ENCODE assay signal across 8 cellular contexts in the genomic region with DNA sequence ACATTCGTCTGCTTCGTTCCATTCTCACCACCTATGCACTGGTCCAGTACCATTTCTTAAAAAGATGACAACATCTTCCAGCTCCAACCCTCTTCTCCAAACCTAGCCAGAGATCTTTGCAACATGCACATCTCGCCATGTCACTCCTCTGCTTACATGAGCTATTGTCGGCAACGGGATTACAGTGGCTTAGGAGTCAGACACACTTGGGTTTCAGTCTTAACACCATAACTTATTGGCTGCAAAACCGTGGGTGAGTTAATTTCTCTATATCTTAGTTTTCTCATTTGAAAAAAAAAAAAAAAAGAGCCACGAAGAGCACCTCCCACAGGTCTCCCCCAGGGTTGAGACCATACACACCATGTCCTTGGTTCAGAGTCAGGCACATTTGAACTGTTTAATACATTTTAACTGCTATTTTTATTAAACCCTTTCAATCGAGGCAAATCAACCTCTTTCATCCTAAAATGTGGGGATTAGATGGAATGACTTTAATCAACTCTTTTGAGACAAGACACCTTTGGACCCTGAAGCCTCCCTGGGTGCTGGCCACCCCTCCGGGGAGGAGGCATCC. TPM values are rescaled to one million over a fixed set of nuclear protein-coding genes. Genes with fewer than 3 reads are reported as not detected.
DNase-seq lines count a peak whose midpoint lies in the region; ATAC-seq and TF ChIP-seq lines count a peak whose summit lies in the region.

No MANE protein-coding gene starts in this region.

- intact Hi-C loops in stomach (cut with DNase I; ENCODE audit: low total_unique reads): no loop called here

- peak overlapping the region; percentile 63 for H3K4me3 Mint-ChIP-seq in activated CD4-positive, alpha-beta memory T cell treated with anti-CD3 and anti-CD28 coated beads, Interleukin-2, amount 10 ng/mL, durations not matched to agents 7 days and 5 days

- H3K36me3 ChIP-seq in iPS-15b (ENCODE audit: control insufficient read depth, insufficient read depth, low read length) (no peaks in the 10 kb centered on the region), stomach (no peaks in the 10 kb centered on the region)

- no peaks in the 10 kb centered on the region for H3K9me3 Mint-ChIP-seq in activated CD4-positive, alpha-beta memory T cell treated with anti-CD3 and anti-CD28 coated beads, Interleukin-2, amount 10 ng/mL, durations not matched to agents 7 days and 5 days

- H3K9ac ChIP-seq in iPS-15b (ENCODE audit: low read depth, low read length): peak overlapping the region; percentile 65

- H3K4me1 Mint-ChIP-seq in activated CD4-positive, alpha-beta memory T cell treated with anti-CD3 and anti-CD28 coated beads, Interleukin-2, amount 10 ng/mL, durations not matched to agents 7 days and 5 days: peaks cover 26% of the 10 kb centered on the region

- ATAC-seq in activated CD4-positive, CD25-positive, alpha-beta regulatory T cell treated with anti-CD3 and anti-CD28 coated beads, Interleukin-2, amount 50 U/mL, for 24 hours: peak; percentile 14 to 44
- no peak for ATAC-seq in GM21619 (IDR thresholded peaks at IDR 0.05; ENCODE audit: unreplicated experiment)

- POLR2A ChIA-PET in activated CD4-positive, alpha-beta memory T cell treated with anti-CD3 and anti-CD28 coated beads, Interleukin-2, amount 10 ng/mL, durations not matched to agents 7 days and 5 days (lab: Charles Lee): interaction anchor here (0.7 to 1.1 kb wide), 2 partner anchors 10 to 209 kb away, joined by 3 read pairs; a partner anchor contains a TSS

- CTCF ChIA-PET in activated CD4-positive, alpha-beta memory T cell treated with anti-CD3 and anti-CD28 coated beads, Interleukin-2, amount 10 ng/mL, durations not matched to agents 7 days and 5 days (lab: Charles Lee): interaction anchor here (1.2 kb wide), 1 partner anchor 257 kb away, joined by 3 read pairs; no protein-coding TSS in a partner anchor

- no peak for TF ChIP-seq POLR2A in stomach (IDR thresholded peaks at IDR 0.05)

- no peak overlapping the region for H3K27ac Mint-ChIP-seq in activated CD4-positive, alpha-beta memory T cell treated with anti-CD3 and anti-CD28 coated beads, Interleukin-2, amount 10 ng/mL, durations not matched to agents 7 days and 5 days

- 46 to 54% (median 49%) methylated on average over 9 of the region's 9 CpGs for WGBS in stomach, 5 donors

- H3K27me3 Mint-ChIP-seq in activated CD4-positive, alpha-beta memory T cell treated with anti-CD3 and anti-CD28 coated beads, Interleukin-2, amount 10 ng/mL, durations not matched to agents 7 days and 5 days: peaks cover 72% of the 10 kb centered on the region

- H3K9me3 ChIP-seq in iPS-15b (ENCODE audit: control insufficient read depth, insufficient read depth, low read length) (no peaks in the 10 kb centered on the region), stomach (no peaks in the 10 kb centered on the region)

- H3K4me3 ChIP-seq in iPS-15b (ENCODE audit: low read depth, low read length) (peak overlapping the region; percentile 62), stomach (peak overlapping the region; percentile 58 to 66 (median 61))

- no peak for TF ChIP-seq CTCF in stomach (IDR thresholded peaks at IDR 0.05)

- TF ChIP-seq EP300 in stomach (IDR thresholded peaks at IDR 0.05): no peak

- H3K27ac ChIP-seq in stomach: peak overlapping the region in 4 of 5 donors; percentile 59 to 79 (median 65)

- H3K27me3 ChIP-seq in iPS-15b (ENCODE audit: control insufficient read depth, insufficient read depth, low read length) (peaks cover 11% of the 10 kb centered on the region), stomach (peaks cover 0 to 32% (median 12%) of the 10 kb centered on the region in 3 donors)

- no peak for DNase-seq in activated CD4-positive, CD25-positive, alpha-beta regulatory T cell treated with anti-CD3 and anti-CD28 coated beads, Interleukin-2, amount 50 U/mL, for 72 hours
- DNase-seq in activated CD4-positive, alpha-beta memory T cell treated with anti-CD3 and anti-CD28 coated beads, Interleukin-2, amount 10 ng/mL, durations not matched to agents 7 days and 5 days: no peak
- no peak for DNase-seq in stomach
- DNase-seq in COR-L47 (lab: John Stamatoyannopoulos, UW): no peak
- DNase-seq in SIG-M5 treated with dmso at 0.1 percent for 504 hours (lab: John Stamatoyannopoulos, UW; ENCODE audit: unreplicated experiment): no peak

- peaks cover 8% of the 10 kb centered on the region for H3K4me1 ChIP-seq in iPS-15b (ENCODE audit: control insufficient read depth, insufficient read depth, low read length)
- peaks cover 0 to 20% (median 9%) of the 10 kb centered on the region in 4 donors for H3K4me1 ChIP-seq in stomach

- H3K36me3 Mint-ChIP-seq in activated CD4-positive, alpha-beta memory T cell treated with anti-CD3 and anti-CD28 coated beads, Interleukin-2, amount 10 ng/mL, durations not matched to agents 7 days and 5 days (ENCODE audit: low read depth): peaks cover 5% of the 10 kb centered on the region

RNA-seq across cellular contexts. Expression of a gene that starts 0.9 kb away (rescaled TPM):
- total RNA-seq in activated CD4-positive, alpha-beta memory T cell treated with anti-CD3 and anti-CD28 coated beads, Interleukin-2, amount 10 ng/mL, durations not matched to agents 7 days and 5 days: not detected
- 100 to 1,000 TPM in 1 of 5 donors, 10 to 100 TPM in 2, 1 to 10 TPM in 2; 1.2 to 150 (median 10.1) TPM for total RNA-seq in stomach
- polyA plus RNA-seq in stomach: 10 to 100 TPM in 2 of 3 donors, 1 to 10 TPM in 1; 8.2 to 16.5 (median 13.2) TPM

RNA-seq across cellular contexts. Expression of a gene that starts 27.4 kb away (rescaled TPM):
- total RNA-seq in activated CD4-positive, alpha-beta memory T cell treated with anti-CD3 and anti-CD28 coated beads, Interleukin-2, amount 10 ng/mL, durations not matched to agents 7 days and 5 days: under 1 TPM; 0.05 to 0.18 TPM
- 100 to 1,000 TPM in 2 of 5 donors, 10 to 100 TPM in 3; 11.6 to 182 (median 68.5) TPM for total RNA-seq in stomach
- 10 to 100 TPM in 1 of 3 donors, 1 to 10 TPM in 2; 4.3 to 11.3 (median 9.5) TPM for polyA plus RNA-seq in stomach

Comparison
In these comparisons a context has a peak if more than half of its experiments do, and no peak if none do; other contexts are left out.
1. RNA of a gene that starts 27.4 kb away (total RNA-seq): 11.6 to 182 TPM in stomach; 0.05 to 0.18 TPM in activated CD4-positive, alpha-beta memory T cell treated with anti-CD3 and anti-CD28 coated beads, Interleukin-2, amount 10 ng/mL, durations not matched to agents 7 days and 5 days; every median in the first group is over 10 times any median in the second.